16 cellular contexts compared by ENCODE assay signal in genomic region chr21:35139382-35139715, GRCh38.
A peak's percentile ranks its signal among the peaks of the same experiment; 100 is the strongest.
DNase-seq lines count a peak whose midpoint lies in the region; ATAC-seq and TF ChIP-seq lines count a peak whose summit lies in the region.
"Had no signal": no experiment of that assay in that cellular context is flagged by ENCODE, and none has a peak within 500 bp of the region (broad histone marks: within the 10 kb centered on the region; RNA-seq: fewer than 3 reads in every experiment).

No MANE protein-coding gene starts in this region.

- no peak overlapping the region for H3K27ac ChIP-seq in Karpas-422 (ENCODE audit: low read length)
- H3K27ac ChIP-seq in smooth muscle cell (ENCODE audit: low read depth): peak overlapping the region; percentile 98
- H3K27ac ChIP-seq: dorsolateral prefrontal cortex, HL-60, sigmoid colon had no signal

- H3K27me3 Mint-ChIP-seq in activated CD4-positive, alpha-beta memory T cell treated with anti-CD3 and anti-CD28 coated beads for 36 hours: no peaks in the 10 kb centered on the region
- peaks cover 1% of the 10 kb centered on the region for H3K27me3 Mint-ChIP-seq in activated CD4-positive, alpha-beta memory T cell treated with anti-CD3 and anti-CD28 coated beads, Interleukin-2, amount 10 ng/mL, durations not matched to agents 7 days and 5 days
- no peaks in the 10 kb centered on the region for H3K27me3 Mint-ChIP-seq in activated T-helper 2 cell treated with anti-CD3 and anti-CD28 coated beads, Interferon-gamma antibody, Interleukin-2, Interleukin-4, amounts not matched to agents 10 μg/mL and 5 μg/mL and 100 μg/mL, durations not matched to agents 14 hours and 24 hours and 36 hours (ENCODE audit: low read depth)
- H3K27me3 Mint-ChIP-seq: memory B cell had no signal

- CTCF ChIA-PET in activated CD4-positive, alpha-beta memory T cell treated with anti-CD3 and anti-CD28 coated beads for 36 hours (lab: Charles Lee): interaction anchor here (1.0 to 1.7 kb wide), 5 partner anchors 27 to 261 kb away, joined by 3 to 5 read pairs (median 3); no protein-coding TSS in a partner anchor
- CTCF ChIA-PET in activated CD4-positive, alpha-beta memory T cell treated with anti-CD3 and anti-CD28 coated beads, Interleukin-2, amount 10 ng/mL, durations not matched to agents 7 days and 5 days (lab: Charles Lee): interaction anchor here (0.7 kb wide), 2 partner anchors 60 to 91 kb away, joined by 3 read pairs; no protein-coding TSS in a partner anchor

- H3K4me3 ChIP-seq in Karpas-422 (ENCODE audit: low read length) (no peak overlapping the region), smooth muscle cell (no peak overlapping the region), mucosa of descending colon (no peak overlapping the region)
- H3K4me3 ChIP-seq: dorsolateral prefrontal cortex, sigmoid colon had no signal

- intact Hi-C loops in activated CD4-positive, alpha-beta memory T cell treated with anti-CD3 and anti-CD28 coated beads for 36 hours (cut with micrococcal nuclease): loop anchor here (1.0 to 2.0 kb wide), 6 partner anchors 10 to 249 kb away; no protein-coding TSS in a partner anchor
- intact Hi-C loops in activated T-helper 2 cell treated with anti-CD3 and anti-CD28 coated beads, Interferon-gamma antibody, Interleukin-2, Interleukin-4, amounts not matched to agents 10 μg/mL and 5 μg/mL and 100 μg/mL, durations not matched to agents 14 hours and 24 hours and 36 hours (cut with micrococcal nuclease): loop anchor here (1.0 to 2.0 kb wide), 6 partner anchors 27 to 203 kb away; partner anchors contain the start of gene RUNX1
- intact Hi-C loops in mucosa of descending colon (cut with DNase I, micrococcal nuclease): no loop called here

- no peak for DNase-seq in activated CD4-positive, alpha-beta memory T cell treated with anti-CD3 and anti-CD28 coated beads for 36 hours
- DNase-seq in activated CD4-positive, alpha-beta memory T cell treated with anti-CD3 and anti-CD28 coated beads, Interleukin-2, amount 10 ng/mL, durations not matched to agents 7 days and 5 days: no peak
- no peak for DNase-seq in Karpas-422
- DNase-seq in activated T-helper 2 cell treated with anti-CD3 and anti-CD28 coated beads, Interferon-gamma antibody, Interleukin-2, Interleukin-4, amounts not matched to agents 10 μg/mL and 5 μg/mL and 100 μg/mL, durations not matched to agents 14 hours and 24 hours and 36 hours (ENCODE audit: low spot score): no peak
- DNase-seq in smooth muscle cell (lab: John Stamatoyannopoulos, UW; ENCODE audit: unreplicated experiment): no peak
- no peak for DNase-seq in hippocampal formation (lab: John Stamatoyannopoulos, UW)
- no peak for DNase-seq in GM10266 (ENCODE audit: extremely low spot score)
- DNase-seq in mucosa of descending colon: no peak
- DNase-seq: DMS 273 treated with DMSO at 0.1 percent for 48 hours, dorsolateral prefrontal cortex, NCI-H2029 treated with DMSO at 0.1 percent for 48 hours, NCI-H69, sigmoid colon, T-helper 9 cell had no signal

- WGBS in smooth muscle cell (ENCODE audit: low lambda C conversion rate): 31% methylated on average over 4 of the region's 4 CpGs

- H3K79me2 ChIP-seq in Karpas-422 (ENCODE audit: low read length) (no peaks in the 10 kb centered on the region), smooth muscle cell (ENCODE audit: low read depth) (no peaks in the 10 kb centered on the region)

- H3K4me2 ChIP-seq in Karpas-422 (ENCODE audit: low read depth, low read length, poor library complexity, severe bottlenecking) (peak overlapping the region; percentile 51), smooth muscle cell (peak overlapping the region; percentile 52)

- peaks cover 21% of the 10 kb centered on the region for H3F3A ChIP-seq in smooth muscle cell (ENCODE audit: low read depth)

- no peaks in the 10 kb centered on the region for H3K9me2 ChIP-seq in Karpas-422 (replicated peaks; ENCODE audit: insufficient read depth, low read length)

- no peak for ATAC-seq in mucosa of descending colon

- no peaks in the 10 kb centered on the region for H3K9me3 Mint-ChIP-seq in activated CD4-positive, alpha-beta memory T cell treated with anti-CD3 and anti-CD28 coated beads for 36 hours
- H3K9me3 Mint-ChIP-seq in activated CD4-positive, alpha-beta memory T cell treated with anti-CD3 and anti-CD28 coated beads, Interleukin-2, amount 10 ng/mL, durations not matched to agents 7 days and 5 days: peaks cover 3% of the 10 kb centered on the region
- no peaks in the 10 kb centered on the region for H3K9me3 Mint-ChIP-seq in activated T-helper 2 cell treated with anti-CD3 and anti-CD28 coated beads, Interferon-gamma antibody, Interleukin-2, Interleukin-4, amounts not matched to agents 10 μg/mL and 5 μg/mL and 100 μg/mL, durations not matched to agents 14 hours and 24 hours and 36 hours
- H3K9me3 Mint-ChIP-seq: memory B cell had no signal

- peak overlapping the region; percentile 90 for H3K27ac Mint-ChIP-seq in activated CD4-positive, alpha-beta memory T cell treated with anti-CD3 and anti-CD28 coated beads for 36 hours
- H3K27ac Mint-ChIP-seq in activated CD4-positive, alpha-beta memory T cell treated with anti-CD3 and anti-CD28 coated beads, Interleukin-2, amount 10 ng/mL, durations not matched to agents 7 days and 5 days: no peak overlapping the region
- peak overlapping the region; percentile 94 for H3K27ac Mint-ChIP-seq in activated T-helper 2 cell treated with anti-CD3 and anti-CD28 coated beads, Interferon-gamma antibody, Interleukin-2, Interleukin-4, amounts not matched to agents 10 μg/mL and 5 μg/mL and 100 μg/mL, durations not matched to agents 14 hours and 24 hours and 36 hours
- H3K27ac Mint-ChIP-seq: memory B cell had no signal

- H2AFZ ChIP-seq in Karpas-422 (ENCODE audit: low read length): peak overlapping the region; percentile 80; the same call in 1 of the 2 replicates
- no peak overlapping the region for H2AFZ ChIP-seq in smooth muscle cell (ENCODE audit: low read depth)

- POLR2A ChIA-PET in activated CD4-positive, alpha-beta memory T cell treated with anti-CD3 and anti-CD28 coated beads for 36 hours (lab: Charles Lee): interaction anchor here (0.5 to 2.5 kb wide), 15 partner anchors 10 to 392 kb away, joined by 3 to 17 read pairs (median 4); no protein-coding TSS in a partner anchor
- POLR2A ChIA-PET in activated CD4-positive, alpha-beta memory T cell treated with anti-CD3 and anti-CD28 coated beads, Interleukin-2, amount 10 ng/mL, durations not matched to agents 7 days and 5 days (lab: Charles Lee): no interaction called here

- TF ChIP-seq CTCF in smooth muscle cell (IDR thresholded peaks at IDR 0.05; ENCODE audit: borderline replicate concordance, insufficient read depth, poor library complexity, severe bottlenecking) (no peak), GM10266 (IDR thresholded peaks at IDR 0.05; ENCODE audit: control insufficient read depth, insufficient read depth, low read depth, missing control alignments) (no peak), mucosa of descending colon (IDR thresholded peaks at IDR 0.05) (no peak)

- no peaks in the 10 kb centered on the region for H3K36me3 Mint-ChIP-seq in activated CD4-positive, alpha-beta memory T cell treated with anti-CD3 and anti-CD28 coated beads for 36 hours
- H3K36me3 Mint-ChIP-seq in activated CD4-positive, alpha-beta memory T cell treated with anti-CD3 and anti-CD28 coated beads, Interleukin-2, amount 10 ng/mL, durations not matched to agents 7 days and 5 days (ENCODE audit: low read depth): no peaks in the 10 kb centered on the region
- peaks cover 3% of the 10 kb centered on the region for H3K36me3 Mint-ChIP-seq in activated T-helper 2 cell treated with anti-CD3 and anti-CD28 coated beads, Interferon-gamma antibody, Interleukin-2, Interleukin-4, amounts not matched to agents 10 μg/mL and 5 μg/mL and 100 μg/mL, durations not matched to agents 14 hours and 24 hours and 36 hours (ENCODE audit: low read depth)
- H3K36me3 Mint-ChIP-seq: memory B cell had no signal

- H3K9me3 ChIP-seq in Karpas-422 (ENCODE audit: low read length) (no peaks in the 10 kb centered on the region), smooth muscle cell (replicated peaks; ENCODE audit: low read depth) (no peaks in the 10 kb centered on the region), mucosa of descending colon (no peaks in the 10 kb centered on the region)
- H3K9me3 ChIP-seq: sigmoid colon had no signal

- peaks cover 19% of the 10 kb centered on the region for H3K4me1 ChIP-seq in Karpas-422 (ENCODE audit: low read length)
- H3K4me1 ChIP-seq in smooth muscle cell (ENCODE audit: low read depth): peaks cover 17% of the 10 kb centered on the region
- no peaks in the 10 kb centered on the region for H3K4me1 ChIP-seq in mucosa of descending colon (ENCODE audit: low read depth)

- no peak overlapping the region for H3K9ac ChIP-seq in Karpas-422 (ENCODE audit: low read length)
- H3K9ac ChIP-seq in smooth muscle cell (ENCODE audit: low read depth): peak overlapping the region; percentile 59

- H3K4me3 Mint-ChIP-seq in activated CD4-positive, alpha-beta memory T cell treated with anti-CD3 and anti-CD28 coated beads for 36 hours: peak overlapping the region; percentile 68
- no peak overlapping the region for H3K4me3 Mint-ChIP-seq in activated CD4-positive, alpha-beta memory T cell treated with anti-CD3 and anti-CD28 coated beads, Interleukin-2, amount 10 ng/mL, durations not matched to agents 7 days and 5 days
- peak overlapping the region; percentile 62 for H3K4me3 Mint-ChIP-seq in activated T-helper 2 cell treated with anti-CD3 and anti-CD28 coated beads, Interferon-gamma antibody, Interleukin-2, Interleukin-4, amounts not matched to agents 10 μg/mL and 5 μg/mL and 100 μg/mL, durations not matched to agents 14 hours and 24 hours and 36 hours (ENCODE audit: low read depth)

- H3K36me3 ChIP-seq in Karpas-422 (ENCODE audit: insufficient read depth, low read length) (no peaks in the 10 kb centered on the region), smooth muscle cell (ENCODE audit: low read depth) (no peaks in the 10 kb centered on the region), mucosa of descending colon (ENCODE audit: low read depth) (no peaks in the 10 kb centered on the region)
- H3K36me3 ChIP-seq: sigmoid colon had no signal

- H4K20me1 ChIP-seq in Karpas-422 (ENCODE audit: insufficient read depth, low read depth, low read length) (no peaks in the 10 kb centered on the region), smooth muscle cell (ENCODE audit: low read depth) (no peaks in the 10 kb centered on the region)

- H3K27me3 ChIP-seq in Karpas-422 (ENCODE audit: low read length) (0 out of 2 replicates have a peak, but pooled peaks cover 3% of the 10 kb centered on the region), smooth muscle cell (ENCODE audit: low read depth) (no peaks in the 10 kb centered on the region)
- H3K27me3 ChIP-seq: sigmoid colon had no signal

- H3K4me1 Mint-ChIP-seq in activated CD4-positive, alpha-beta memory T cell treated with anti-CD3 and anti-CD28 coated beads for 36 hours (ENCODE audit: low read depth): peaks cover 26% of the 10 kb centered on the region
- H3K4me1 Mint-ChIP-seq in activated CD4-positive, alpha-beta memory T cell treated with anti-CD3 and anti-CD28 coated beads, Interleukin-2, amount 10 ng/mL, durations not matched to agents 7 days and 5 days: peaks cover 12% of the 10 kb centered on the region
- peaks cover 30% of the 10 kb centered on the region for H3K4me1 Mint-ChIP-seq in activated T-helper 2 cell treated with anti-CD3 and anti-CD28 coated beads, Interferon-gamma antibody, Interleukin-2, Interleukin-4, amounts not matched to agents 10 μg/mL and 5 μg/mL and 100 μg/mL, durations not matched to agents 14 hours and 24 hours and 36 hours (ENCODE audit: low read depth)

Comparison
In these comparisons a context has a peak if more than half of its experiments do, and no peak if none do; other contexts are left out.
1. intact Hi-C loops: an anchor here in activated CD4-positive, alpha-beta memory T cell treated with anti-CD3 and anti-CD28 coated beads for 36 hours (1.0 to 2.0 kb wide) and activated T-helper 2 cell treated with anti-CD3 and anti-CD28 coated beads, Interferon-gamma antibody, Interleukin-2, Interleukin-4, amounts not matched to agents 10 μg/mL and 5 μg/mL and 100 μg/mL, durations not matched to agents 14 hours and 24 hours and 36 hours (1.0 to 2.0 kb wide); none called in mucosa of descending colon.